In genomic region chr1:94705755-94706154, GRCh38 we compare ENCODE assay signal across 32 cellular contexts.
DNase-seq lines count a peak whose midpoint lies in the region; TF ChIP-seq lines count a peak whose summit lies in the region.
"Had no signal": no experiment of that assay in that cellular context is flagged by ENCODE, and none has a peak within 500 bp of the region (broad histone marks: within the 10 kb centered on the region; RNA-seq: fewer than 3 reads in every experiment).

No MANE protein-coding gene starts in this region.

- no peak overlapping the region for H3K9ac ChIP-seq in smooth muscle cell (ENCODE audit: low read depth)

- WGBS in smooth muscle cell (ENCODE audit: low lambda C conversion rate) = 39% methylated on average over 3 of the region's 3 CpGs

- DNase-seq in NCI-H1092 treated with DMSO at 0.1 percent for 48 hours (lab: John Stamatoyannopoulos, UW) = peak; percentile 35
- no peak for DNase-seq in NCI-H1092 (lab: John Stamatoyannopoulos, UW)
- peak; percentile 91 to 93 for DNase-seq in SJCRH30
- peak; percentile 73 for DNase-seq in foreskin melanocyte
- no peak for DNase-seq in smooth muscle cell (lab: John Stamatoyannopoulos, UW; ENCODE audit: unreplicated experiment)
- DNase-seq in Peyer's patch = no peak
- DNase-seq in NCI-H2227 treated with DMSO at 0.1 percent for 48 hours (lab: John Stamatoyannopoulos, UW) = no peak
- DNase-seq in DMS53 (lab: John Stamatoyannopoulos, UW) = no peak
- DNase-seq: 8988T; activated CD4-positive, alpha-beta T cell treated with anti-CD3 and anti-CD28 coated beads for 36 hours; activated CD8-positive, alpha-beta memory T cell treated with anti-CD3 and anti-CD28 coated beads for 24 hours; activated gamma-delta T cell treated with Interleukin-2 at 50 U/mL for 16 hours; activated naive CD8-positive, alpha-beta T cell treated with anti-CD3 and anti-CD28 coated beads, Interleukin-2, amount 50 U/mL, for 24 hours; activated T-cell treated with anti-CD3 and anti-CD28 coated beads, Interleukin-2, amount 50 U/mL, for 24 hours; AML-193; brain microvascular endothelial cell; CD4-positive, alpha-beta memory T cell; DMS 273 treated with DMSO at 0.1 percent for 48 hours; effector CD4-positive, alpha-beta T cell; foreskin keratinocyte; GF-D8; hypothalamus; KG1; left ventricle myocardium superior; NCI-H2029 treated with DMSO at 0.1 percent for 48 hours; NCI-H510A; nephron progenitor cell; sigmoid colon; stimulated activated CD8-positive, alpha-beta memory T cell treated with anti-CD3 and anti-CD28 coated beads, Interleukin-4, amount 100 ng/mL, for 48 hours; stomach; T-helper 17 cell had no signal

- no peaks in the 10 kb centered on the region for H3K27me3 ChIP-seq in SJCRH30
- H3K27me3 ChIP-seq in smooth muscle cell (ENCODE audit: low read depth) = no peaks in the 10 kb centered on the region
- no peaks in the 10 kb centered on the region for H3K27me3 ChIP-seq in Peyer's patch
- H3K27me3 ChIP-seq: brain microvascular endothelial cell, foreskin keratinocyte, sigmoid colon, stomach, tibial nerve had no signal

- H3K36me3 ChIP-seq in SJCRH30 (no peaks in the 10 kb centered on the region), smooth muscle cell (ENCODE audit: low read depth) (no peaks in the 10 kb centered on the region), Peyer's patch (no peaks in the 10 kb centered on the region)
- H3K36me3 ChIP-seq: brain microvascular endothelial cell, sigmoid colon, stomach, tibial nerve had no signal

- H3K9me3 ChIP-seq in SJCRH30 (replicated peaks) (no peaks in the 10 kb centered on the region), smooth muscle cell (replicated peaks; ENCODE audit: low read depth) (no peaks in the 10 kb centered on the region), Peyer's patch (no peaks in the 10 kb centered on the region)
- H3K9me3 ChIP-seq: sigmoid colon, stomach, tibial nerve had no signal

- H3F3A ChIP-seq in smooth muscle cell (ENCODE audit: low read depth) = peaks cover 24% of the 10 kb centered on the region

- peaks cover 34% of the 10 kb centered on the region for H3K4me1 ChIP-seq in SJCRH30
- no peaks in the 10 kb centered on the region for H3K4me1 ChIP-seq in smooth muscle cell (ENCODE audit: low read depth)
- no peaks in the 10 kb centered on the region for H3K4me1 ChIP-seq in Peyer's patch

- no peaks in the 10 kb centered on the region for H3K79me2 ChIP-seq in smooth muscle cell (ENCODE audit: low read depth)

- no peak overlapping the region for H2AFZ ChIP-seq in smooth muscle cell (ENCODE audit: low read depth)

- no peak overlapping the region for H3K4me2 ChIP-seq in smooth muscle cell

- TF ChIP-seq POLR2A in Peyer's patch (IDR thresholded peaks at IDR 0.05) = no peak

- H4K20me1 ChIP-seq in smooth muscle cell (ENCODE audit: low read depth) = no peaks in the 10 kb centered on the region

- TF ChIP-seq CTCF in smooth muscle cell (IDR thresholded peaks at IDR 0.05; ENCODE audit: borderline replicate concordance, insufficient read depth, poor library complexity, severe bottlenecking) (no peak), Peyer's patch (IDR thresholded peaks at IDR 0.05) (no peak)

- peak overlapping the region; percentile 11; the same call in 1 of the 2 replicates for H3K27ac ChIP-seq in SJCRH30
- H3K27ac ChIP-seq in smooth muscle cell (ENCODE audit: low read depth) = peak overlapping the region; percentile 69
- H3K27ac ChIP-seq in Peyer's patch = no peak overlapping the region
- H3K27ac ChIP-seq: brain microvascular endothelial cell, foreskin keratinocyte, stomach had no signal

- no peak overlapping the region for H3K4me3 ChIP-seq in SJCRH30
- H3K4me3 ChIP-seq in smooth muscle cell = no peak overlapping the region
- no peak overlapping the region for H3K4me3 ChIP-seq in Peyer's patch
- H3K4me3 ChIP-seq: sigmoid colon, stomach, tibial nerve had no signal

Comparison
In these comparisons a context has a peak if more than half of its experiments do, and no peak if none do; other contexts are left out.
1. DNase-seq: peak in NCI-H1092 treated with DMSO at 0.1 percent for 48 hours (single experiment), SJCRH30 (2 of 2) and foreskin melanocyte (single experiment); none in NCI-H1092 (single experiment), smooth muscle cell (single experiment), Peyer's patch (0 of 3), NCI-H2227 treated with DMSO at 0.1 percent for 48 hours (single experiment) and DMS53 (single experiment).
2. H3K27ac ChIP-seq: peak in SJCRH30 (single experiment) and smooth muscle cell (single experiment); none in Peyer's patch (0 of 4).